8 cellular contexts compared by ENCODE assay signal in the genomic region with DNA sequence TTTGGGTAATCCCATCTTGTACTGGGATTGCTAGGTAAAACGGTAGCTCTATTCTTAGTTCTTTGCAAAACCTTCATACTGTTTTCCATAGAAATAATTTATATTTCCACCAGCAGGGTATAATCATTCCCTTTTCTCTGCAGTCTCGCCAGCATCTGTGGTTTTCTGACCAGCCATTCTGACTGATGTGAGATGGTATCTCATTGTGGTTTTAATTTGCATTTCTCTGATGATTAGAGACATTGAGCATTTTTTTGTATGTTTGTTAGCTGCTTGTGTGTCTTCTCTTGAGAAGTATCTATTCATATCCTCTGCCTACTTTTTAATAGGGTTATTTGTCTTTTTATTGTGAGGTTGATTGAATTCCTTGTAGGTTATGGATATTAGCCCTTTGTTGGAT.
A peak's percentile ranks its signal among the peaks of the same experiment; 100 is the strongest.
DNase-seq lines count a peak whose midpoint lies in the region; ATAC-seq lines count a peak whose summit lies in the region.
"Had no signal": no experiment of that assay in that cellular context is flagged by ENCODE, and none has a peak within 500 bp of the region (broad histone marks: within the 10 kb centered on the region; RNA-seq: fewer than 3 reads in every experiment).

No MANE protein-coding gene starts in this region.

- intact Hi-C loops in Right ventricle myocardium inferior (cut with DNase I), result no loop called here

- DNase-seq in M059J (ENCODE audit: low read depth) (peak; percentile 85), renal cortical epithelial cell (ENCODE audit: low read depth) (peak; percentile 13), Right ventricle myocardium inferior (ENCODE audit: missing footprints) (no peak), activated T-cell treated with anti-CD3 and anti-CD28 coated beads for 4 hours (no peak), middle frontal gyrus (ENCODE audit: extremely low spot score, low spot score) (no peak)
- DNase-seq: stimulated activated CD4-positive, alpha-beta T cell treated with anti-CD3 and anti-CD28 coated beads, Interleukin-12 subunit alpha, Interleukin-12 subunit beta, amount 100 ng/mL, for 4 hours had no signal

- ATAC-seq in GM18909 (IDR thresholded peaks at IDR 0.05; ENCODE audit: poor library complexity, unreplicated experiment), result peak; percentile 61
- peak; percentile 61 for ATAC-seq in HG02798 (IDR thresholded peaks at IDR 0.05; ENCODE audit: poor library complexity, unreplicated experiment)
- no peak for ATAC-seq in Right ventricle myocardium inferior

Comparison
In these comparisons a context has a peak if more than half of its experiments do, and no peak if none do; other contexts are left out.
1. DNase-seq: peak in M059J (single experiment) and renal cortical epithelial cell (single experiment); none in Right ventricle myocardium inferior (single experiment), activated T-cell treated with anti-CD3 and anti-CD28 coated beads for 4 hours (single experiment) and middle frontal gyrus (single experiment).